25 cellular contexts compared by ENCODE assay signal in genomic region chr2:96520697-96521096, GRCh38. TPM values are rescaled to one million over a fixed set of nuclear protein-coding genes. Genes with fewer than 3 reads are reported as not detected.
"Had no signal": no experiment of that assay in that cellular context is flagged by ENCODE, and none has a peak within 500 bp of the region (broad histone marks: within the 10 kb centered on the region; RNA-seq: fewer than 3 reads in every experiment).

No MANE protein-coding gene starts in this region.

- ATAC-seq: activated CD8-positive, alpha-beta T cell treated with anti-CD3 and anti-CD28 coated beads for 36 hours; Panc1 had no signal

- DNase-seq: activated CD4-positive, alpha-beta T cell treated with anti-CD3 and anti-CD28 coated beads, Interleukin-2, amount 10 ng/mL, durations not matched to agents 24 days and 14 days; activated CD4-positive, alpha-beta T cell treated with anti-CD3 and anti-CD28 coated beads, Interleukin-2, amount 50 U/mL, for 4 hours; activated CD8-positive, alpha-beta T cell treated with anti-CD3 and anti-CD28 coated beads for 36 hours; activated naive CD4-positive, alpha-beta T cell treated with anti-CD3 and anti-CD28 coated beads, Interleukin-2, amount 10 ng/mL, durations not matched to agents 7 days and 5 days; activated T-cell treated with anti-CD3 and anti-CD28 coated beads, Interleukin-2, amount 50 U/mL, for 24 hours; amniotic stem cell; brain microvascular endothelial cell; central memory CD4-positive, alpha-beta T cell; MM.1S; NCI-H1092; NCI-H1436 treated with DMSO at 0.1 percent for 48 hours; NCI-H1694 treated with DMSO at 0.1 percent for 48 hours; NCI-H2029; NCI-H345; NCI-H524 treated with DMSO at 0.1 percent for 48 hours; SHP77 treated with DMSO at 0.1 percent for 48 hours; SK-N-SH had no signal

- H3K9me3 ChIP-seq: SJSA1 had no signal

- H3K27me3 Mint-ChIP-seq: activated CD4-positive, alpha-beta T cell treated with anti-CD3 and anti-CD28 coated beads, Interleukin-2, amount 10 ng/mL, durations not matched to agents 24 days and 14 days; activated CD8-positive, alpha-beta T cell treated with anti-CD3 and anti-CD28 coated beads for 36 hours; activated naive CD8-positive, alpha-beta T cell; activated T-cell treated with anti-CD3 and anti-CD28 coated beads, Interleukin-2, amount 50 U/mL, for 24 hours had no signal

- H3K4me3 ChIP-seq: SJSA1 had no signal

- H3K27me3 ChIP-seq: brain microvascular endothelial cell, SJSA1 had no signal

- H3K27ac Mint-ChIP-seq: activated CD4-positive, alpha-beta T cell treated with anti-CD3 and anti-CD28 coated beads, Interleukin-2, amount 10 ng/mL, durations not matched to agents 24 days and 14 days; activated CD8-positive, alpha-beta T cell treated with anti-CD3 and anti-CD28 coated beads for 36 hours; activated naive CD4-positive, alpha-beta T cell treated with anti-CD3 and anti-CD28 coated beads, Interleukin-2, amount 10 ng/mL, durations not matched to agents 7 days and 5 days; activated naive CD8-positive, alpha-beta T cell; activated T-cell treated with anti-CD3 and anti-CD28 coated beads, Interleukin-2, amount 50 U/mL, for 24 hours; T-helper 2 cell treated with Interferon-gamma antibody and Interleukin-4, amounts not matched to agents 5 μg/mL and 100 μg/mL, for 36 hours had no signal

- H3K4me1 ChIP-seq: SJSA1 had no signal

- H3K27ac ChIP-seq: brain microvascular endothelial cell, SJSA1 had no signal

- H3K36me3 ChIP-seq: brain microvascular endothelial cell, SJSA1 had no signal

- H3K4me2 ChIP-seq: SK-N-SH had no signal

- H3K9ac ChIP-seq: SK-N-SH had no signal

- H3K4me3 Mint-ChIP-seq: activated CD4-positive, alpha-beta T cell treated with anti-CD3 and anti-CD28 coated beads, Interleukin-2, amount 10 ng/mL, durations not matched to agents 24 days and 14 days; activated CD8-positive, alpha-beta T cell treated with anti-CD3 and anti-CD28 coated beads for 36 hours; activated naive CD4-positive, alpha-beta T cell treated with anti-CD3 and anti-CD28 coated beads, Interleukin-2, amount 10 ng/mL, durations not matched to agents 7 days and 5 days; activated naive CD8-positive, alpha-beta T cell; activated T-cell treated with anti-CD3 and anti-CD28 coated beads, Interleukin-2, amount 50 U/mL, for 24 hours; activated T-helper 1 cell treated with anti-CD3 and anti-CD28 coated beads, Interleukin-12 subunit alpha, Interleukin-12 subunit beta, Interleukin-2, Interleukin-4 antibody, amounts not matched to agents 30 ng/mL and 10 ng/mL and 1 ng/mL, durations not matched to agents 14 hours and 24 hours and 36 hours; T-helper 1 cell treated with Interleukin-12 subunit alpha and Interleukin-12 subunit beta and Interleukin-4 antibody, amounts not matched to agents 30 μg/mL and 1 μg/mL, for 36 hours had no signal

RNA-seq across cellular contexts. Expression of gene NEURL3, which starts 15.5 kb away (rescaled TPM):
- total RNA-seq: cerebellum, NCI-H460, SJSA1 had no signal
